Comparison of ENCODE assay signal across 28 cellular contexts in genomic region chr4:185540487-185541125, GRCh38. TPM values are rescaled to one million over a fixed set of nuclear protein-coding genes. Genes with fewer than 3 reads are reported as not detected.
A peak's percentile ranks its signal among the peaks of the same experiment; 100 is the strongest.
DNase-seq lines count a peak whose midpoint lies in the region; ATAC-seq and TF ChIP-seq lines count a peak whose summit lies in the region.
"Had no signal": no experiment of that assay in that cellular context is flagged by ENCODE, and none has a peak within 500 bp of the region (broad histone marks: within the 10 kb centered on the region; RNA-seq: fewer than 3 reads in every experiment).

No MANE protein-coding gene starts in this region.

- no peak for TF ChIP-seq CTCF in right atrium auricular region (IDR thresholded peaks at IDR 0.05)
- TF ChIP-seq CTCF in esophagus muscularis mucosa (IDR thresholded peaks at IDR 0.05) = no peak
- TF ChIP-seq CTCF in prostate gland (IDR thresholded peaks at IDR 0.05) = no peak

- no peaks in the 10 kb centered on the region for H3K9me3 Mint-ChIP-seq in naive thymus-derived CD8-positive, alpha-beta T cell
- H3K9me3 Mint-ChIP-seq: activated T-cell treated with anti-CD3 and anti-CD28 coated beads, Interleukin-2, amount 50 U/mL, for 24 hours; HFFc6 had no signal

- H3K9me3 ChIP-seq in right atrium auricular region = no peaks in the 10 kb centered on the region
- H3K9me3 ChIP-seq in esophagus muscularis mucosa = no peaks in the 10 kb centered on the region
- no peaks in the 10 kb centered on the region for H3K9me3 ChIP-seq in prostate gland
- H3K9me3 ChIP-seq: adrenal gland, lower lobe of right lung, mucosa of descending colon, SK-N-SH had no signal

- no peak for DNase-seq in right atrium auricular region (ENCODE audit: low spot score)
- no peak for DNase-seq in Right ventricle myocardium superior
- no peak for DNase-seq in esophagus muscularis mucosa (ENCODE audit: extremely low spot score)
- no peak for DNase-seq in prostate gland (ENCODE audit: low spot score)
- no peak for DNase-seq in naive thymus-derived CD8-positive, alpha-beta T cell
- no peak for DNase-seq in kidney glomerular epithelial cell (lab: John Stamatoyannopoulos, UW)
- DNase-seq in activated gamma-delta T cell treated with Interleukin-2 at 50 U/mL for 16 hours = no peak
- no peak for DNase-seq in NOMO-1 (lab: John Stamatoyannopoulos, UW; ENCODE audit: unreplicated experiment in 2 of 2)
- DNase-seq: activated CD4-positive, alpha-beta T cell treated with anti-CD3 and anti-CD28 coated beads for 48 hours; activated naive CD4-positive, alpha-beta T cell; activated T-cell treated with anti-CD3 and anti-CD28 coated beads, Interleukin-2, amount 50 U/mL, for 24 hours; cortex of kidney; DMS53; GM23248; HFFc6; islet precursor cell; KG1; lower lobe of right lung; NCI-H1436 treated with DMSO at 0.1 percent for 48 hours; NCI-H446; NCI-H82; RPMI8226; SK-N-SH; stimulated activated naive CD4-positive, alpha-beta T cell treated with Interleukin-2 at 50 U/mL for 16 hours; WERI-Rb-1 had no signal

- H3K4me1 ChIP-seq in right atrium auricular region (peaks cover 0 to 33% of the 10 kb centered on the region in 2 donors), esophagus muscularis mucosa (peaks cover 20 to 61% (median 56%) of the 10 kb centered on the region in 4 donors), prostate gland (replicated peaks) (no peaks in the 10 kb centered on the region)
- H3K4me1 ChIP-seq: lower lobe of right lung had no signal

- no peak overlapping the region for H3K4me3 ChIP-seq in right atrium auricular region
- H3K4me3 ChIP-seq in esophagus muscularis mucosa = no peak overlapping the region
- no peak overlapping the region for H3K4me3 ChIP-seq in prostate gland
- H3K4me3 ChIP-seq: adrenal gland, GM23248, lower lobe of right lung, mucosa of descending colon had no signal

- H3K27ac ChIP-seq in right atrium auricular region (peak overlapping the region; percentile 70 to 84), esophagus muscularis mucosa (replicated peaks in 1 of 4) (peak overlapping the region; percentile 70 to 99 (median 80)), prostate gland (peak overlapping the region; percentile 35 to 41)
- H3K27ac ChIP-seq: adrenal gland, GM23248, lower lobe of right lung, WERI-Rb-1 had no signal

- H3K4me3 Mint-ChIP-seq in naive thymus-derived CD8-positive, alpha-beta T cell = no peak overlapping the region
- H3K4me3 Mint-ChIP-seq: activated T-cell treated with anti-CD3 and anti-CD28 coated beads, Interleukin-2, amount 50 U/mL, for 24 hours; HFFc6 had no signal

- peaks cover 0 to 29% (median 25%) of the 10 kb centered on the region in 5 donors for H3K27me3 Mint-ChIP-seq in naive thymus-derived CD8-positive, alpha-beta T cell

- whole genome bisulfite sequencing in esophagus muscularis mucosa = 48% methylated on average over 3 of the region's 3 CpGs
- 65% methylated on average over 3 of the region's 3 CpGs for WGBS in prostate gland

- H3K36me3 Mint-ChIP-seq in naive thymus-derived CD8-positive, alpha-beta T cell = no peaks in the 10 kb centered on the region

- no peak for ATAC-seq in Right ventricle myocardium superior (ENCODE audit: poor library complexity)
- ATAC-seq in naive thymus-derived CD8-positive, alpha-beta T cell = no peak

- POLR2A ChIA-PET in naive thymus-derived CD8-positive, alpha-beta T cell (lab: Charles Lee) = no interaction called here

- intact Hi-C loops in Right ventricle myocardium superior (cut with DNase I) (no loop called here), esophagus muscularis mucosa (cut with DNase I) (no loop called here), prostate gland (cut with DNase I) (no loop called here)

- H3K27me3 ChIP-seq in right atrium auricular region (no peaks in the 10 kb centered on the region), esophagus muscularis mucosa (peaks cover 0 to under 1% (median 0%) of the 10 kb centered on the region in 4 donors), prostate gland (replicated peaks; ENCODE audit: insufficient read depth) (no peaks in the 10 kb centered on the region)
- H3K27me3 ChIP-seq: adrenal gland had no signal

- no peaks in the 10 kb centered on the region for H3K36me3 ChIP-seq in right atrium auricular region
- no peaks in the 10 kb centered on the region for H3K36me3 ChIP-seq in esophagus muscularis mucosa
- H3K36me3 ChIP-seq in prostate gland = no peaks in the 10 kb centered on the region
- H3K36me3 ChIP-seq: adrenal gland, lower lobe of right lung, WERI-Rb-1 had no signal

- no peak for TF ChIP-seq EP300 in esophagus muscularis mucosa (IDR thresholded peaks at IDR 0.05)

- no peak overlapping the region for H3K27ac Mint-ChIP-seq in naive thymus-derived CD8-positive, alpha-beta T cell
- H3K27ac Mint-ChIP-seq: activated T-cell treated with anti-CD3 and anti-CD28 coated beads, Interleukin-2, amount 50 U/mL, for 24 hours; HFFc6 had no signal

- H3K4me1 Mint-ChIP-seq in naive thymus-derived CD8-positive, alpha-beta T cell = peaks cover 0 to 4% (median under 1%) of the 10 kb centered on the region in 4 donors

- TF ChIP-seq POLR2A in esophagus muscularis mucosa (IDR thresholded peaks at IDR 0.05; ENCODE audit: low read depth) (no peak), prostate gland (IDR thresholded peaks at IDR 0.05) (no peak)

RNA-seq across cellular contexts. Expression of gene PDLIM3, which starts 5.3 kb away (rescaled TPM):
- total RNA-seq in right atrium auricular region (100 to 1,000 TPM; 476 to 783 TPM), Right ventricle myocardium superior (208 TPM), esophagus muscularis mucosa (1,000 to 10,000 TPM; 1,279 to 2,098 (median 1,627) TPM), prostate gland (100 to 1,000 TPM in 1 of 2 donors, 10 to 100 TPM in 1; 78.7 to 139 TPM)
- not detected for total RNA-seq in naive thymus-derived CD8-positive, alpha-beta T cell
- not detected for polyA plus RNA-seq in naive thymus-derived CD8-positive, alpha-beta T cell
- total RNA-seq: activated CD8-positive, alpha-beta memory T cell treated with anti-CD3 and anti-CD28 coated beads for 36 hours; GM23248; HFFc6 had no signal

Comparison
In these comparisons a context has a peak if more than half of its experiments do, and no peak if none do; other contexts are left out.
1. RNA of gene PDLIM3, which starts 5.3 kb away (total RNA-seq): 1,279 to 2,098 TPM in esophagus muscularis mucosa, 476 to 783 TPM in right atrium auricular region, 208 TPM in Right ventricle myocardium superior (single experiment) and 78.7 to 139 TPM in prostate gland; not detected in naive thymus-derived CD8-positive, alpha-beta T cell; every median in the first group is over 10 times any median in the second.
2. Peak in every context shown above with its lines, with median percentiles within 50 percentile points of each other: H3K27ac ChIP-seq.